In the genomic region with DNA sequence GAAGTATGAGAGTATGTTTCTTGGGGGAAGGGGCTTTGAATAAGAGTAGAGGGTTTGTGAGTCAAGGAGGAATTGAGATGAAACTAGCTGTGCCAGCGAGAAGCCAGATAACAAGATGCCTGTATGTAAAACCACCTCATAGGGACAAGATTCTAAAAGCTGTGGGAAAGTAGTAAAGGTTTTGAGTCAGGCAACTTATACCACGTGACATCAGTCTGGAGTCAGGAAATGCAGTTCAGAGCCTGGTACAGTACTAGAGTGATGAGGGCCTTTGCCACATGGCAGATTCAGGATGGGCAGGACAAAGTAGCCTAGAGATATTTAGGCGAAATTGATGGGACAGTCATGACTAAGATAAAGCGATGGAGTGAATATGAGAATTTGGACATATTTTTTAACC, we compare ENCODE assay signal across 3 cellular contexts.
TF ChIP-seq lines count a peak whose summit lies in the region.

No MANE protein-coding gene starts in this region.

TF ChIP-seq in HepG2, 621 proteins besides CTCF, POLR2A, EP300 and RAD21:
- TF ChIP-seq KLF6 (CRISPR knock-in tag; IDR thresholded peaks at IDR 0.05) (no peak), RAD51 (IDR thresholded peaks at IDR 0.05; ENCODE audit: borderline replicate concordance) (peak; percentile 67; the same call in 1 of the 2 replicates), SMYD3 (CRISPR knock-in tag; IDR thresholded peaks at IDR 0.05) (no peak), USF2 (IDR thresholded peaks at IDR 0.05; ENCODE audit: low read depth, low read length) (0 out of 2 replicates have a peak, but pooled peaks have one; percentile 40), USF2 (CRISPR knock-in tag; IDR thresholded peaks at IDR 0.05; ENCODE audit: borderline replicate concordance) (no peak)
- TF ChIP-seq, protein P1, sequence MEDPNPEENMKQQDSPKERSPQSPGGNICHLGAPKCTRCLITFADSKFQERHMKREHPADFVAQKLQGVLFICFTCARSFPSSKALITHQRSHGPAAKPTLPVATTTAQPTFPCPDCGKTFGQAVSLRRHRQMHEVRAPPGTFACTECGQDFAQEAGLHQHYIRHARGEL (CRISPR knock-in tag; IDR thresholded peaks at IDR 0.05), result no peak

TF ChIP-seq in IMR-90, 13 proteins besides CTCF, POLR2A, EP300 and RAD21:
- TF ChIP-seq CHD1 (IDR thresholded peaks at IDR 0.05; ENCODE audit: low read depth, low read length) (no peak), MAZ (IDR thresholded peaks at IDR 0.05; ENCODE audit: borderline replicate concordance, low read depth, low read length) (no peak), USF2 (IDR thresholded peaks at IDR 0.05; ENCODE audit: low read depth, low read length) (no peak), NFE2L2 (IDR thresholded peaks at IDR 0.05; ENCODE audit: low read depth, low read length) (no peak), BHLHE40 (IDR thresholded peaks at IDR 0.05; ENCODE audit: low read depth, low read length) (no peak), FOS (IDR thresholded peaks at IDR 0.05; ENCODE audit: low read depth, low read length) (no peak)
TF ChIP-seq in IMR-90: peak in this region for 0.

TF ChIP-seq in K562, 482 proteins besides CTCF, POLR2A, EP300 and RAD21:
- peak; percentile 63 for TF ChIP-seq TFE3 (CRISPR knock-in tag; IDR thresholded peaks at IDR 0.05)
- no peak for TF ChIP-seq ZNF77 (CRISPR knock-in tag; IDR thresholded peaks at IDR 0.05)
- TF ChIP-seq ZNF717 (CRISPR knock-in tag; IDR thresholded peaks at IDR 0.05), result no peak
